In genomic region chr6:124661231-124661630, GRCh38 we compare ENCODE assay signal across 16 cellular contexts.
"Had no signal": no experiment of that assay in that cellular context is flagged by ENCODE, and none has a peak within 500 bp of the region (broad histone marks: within the 10 kb centered on the region; RNA-seq: fewer than 3 reads in every experiment).

No MANE protein-coding gene starts in this region.

- H3K36me3 ChIP-seq: heart left ventricle, lower lobe of right lung, prostate gland had no signal

- H3K4me1 ChIP-seq: heart left ventricle, lower lobe of right lung, prostate gland had no signal

- H3K4me3 ChIP-seq: coronary artery, heart left ventricle, lower lobe of right lung, prostate gland had no signal

- H3K27ac ChIP-seq: coronary artery, heart left ventricle, lower lobe of right lung, prostate gland had no signal

- DNase-seq: activated CD4-positive, alpha-beta T cell treated with anti-CD3 and anti-CD28 coated beads, Interleukin-2, amount 50 U/mL, for 1 hour; activated naive CD4-positive, alpha-beta T cell treated with anti-CD3 and anti-CD28 coated beads, Interleukin-2, amount 10 ng/mL, durations not matched to agents 7 days and 5 days; activated T-cell treated with anti-CD3 and anti-CD28 coated beads for 4 hours; central memory CD4-positive, alpha-beta T cell; effector CD8-positive, alpha-beta T cell; heart left ventricle; lower lobe of right lung; naive thymus-derived CD4-positive, alpha-beta T cell; occipital lobe; stimulated activated CD4-positive, alpha-beta T cell treated with anti-CD3 and anti-CD28 coated beads, Interleukin-12 subunit alpha, Interleukin-12 subunit beta, amount 100 ng/mL, for 4 hours; stimulated activated naive CD4-positive, alpha-beta T cell treated with Interleukin-2 at 50 U/mL for 16 hours; trophoblast cell had no signal

- FAIRE-seq: frontal cortex had no signal

- H3K9me3 ChIP-seq: lower lobe of right lung, prostate gland had no signal

- ATAC-seq: activated T-helper 17 cell treated with anti-CD3 and anti-CD28 coated beads, Interleukin-2, amount 50 U/mL, for 72 hours; heart left ventricle; lower lobe of right lung; naive thymus-derived CD4-positive, alpha-beta T cell had no signal
